Comparison of ENCODE assay signal across 21 cellular contexts in the genomic region with DNA sequence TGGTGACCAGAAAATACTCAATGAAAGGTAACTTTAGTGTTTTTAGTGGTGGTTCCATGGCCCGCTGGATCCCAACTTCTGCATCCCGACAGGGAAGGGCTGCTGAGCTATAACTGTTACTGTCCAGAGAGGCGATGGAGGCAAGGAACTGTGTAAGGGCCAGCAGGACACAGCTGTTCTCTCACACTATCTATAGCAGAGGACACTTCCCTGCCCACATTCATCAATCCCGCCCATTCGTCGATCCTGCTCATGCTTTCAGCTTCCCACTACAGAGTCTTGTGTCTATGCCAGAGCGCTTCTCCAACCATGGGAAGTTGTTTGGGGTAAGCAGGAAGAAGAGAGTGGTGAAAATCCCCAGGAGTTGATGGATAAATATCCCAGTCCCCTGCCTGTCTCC. TPM values are rescaled to one million over a fixed set of nuclear protein-coding genes. Genes with fewer than 3 reads are reported as not detected.
DNase-seq lines count a peak whose midpoint lies in the region; ATAC-seq and TF ChIP-seq lines count a peak whose summit lies in the region.
"Had no signal": no experiment of that assay in that cellular context is flagged by ENCODE, and none has a peak within 500 bp of the region (broad histone marks: within the 10 kb centered on the region; RNA-seq: fewer than 3 reads in every experiment).

No MANE protein-coding gene starts in this region.

- ATAC-seq in natural killer cell: no peak
- ATAC-seq in natural killer cell treated with Interleukin-12 subunit alpha and Interleukin-12 subunit beta and Interleukin-15 and Interleukin-18, amount 100 ng/mL, for 72 hours: no peak
- peak in 1 of 4 donors; percentile 28 for ATAC-seq in psoas muscle
- no peak for ATAC-seq in stimulated activated effector memory CD8-positive, alpha-beta T cell treated with anti-CD3 and anti-CD28 coated beads, Interleukin-12 subunit alpha, Interleukin-12 subunit beta, amount 100 ng/mL, for 72 hours
- ATAC-seq in effector memory CD8-positive, alpha-beta T cell (replicated peaks): no peak
- ATAC-seq in HG02840 (IDR thresholded peaks at IDR 0.05; ENCODE audit: low FRiP score, unreplicated experiment): no peak
- ATAC-seq: A549 had no signal

- H3K9me3 Mint-ChIP-seq in natural killer cell: no peaks in the 10 kb centered on the region
- no peaks in the 10 kb centered on the region for H3K9me3 Mint-ChIP-seq in natural killer cell treated with Interleukin-12 subunit alpha and Interleukin-12 subunit beta and Interleukin-15 and Interleukin-18, amount 100 ng/mL, for 72 hours
- no peaks in the 10 kb centered on the region for H3K9me3 Mint-ChIP-seq in stimulated activated effector memory CD8-positive, alpha-beta T cell treated with anti-CD3 and anti-CD28 coated beads, Interleukin-12 subunit alpha, Interleukin-12 subunit beta, amount 100 ng/mL, for 72 hours
- no peaks in the 10 kb centered on the region for H3K9me3 Mint-ChIP-seq in effector memory CD8-positive, alpha-beta T cell
- H3K9me3 Mint-ChIP-seq: CD4-positive, alpha-beta T cell; HFFc6 had no signal

- peaks cover 33 to 56% of the 10 kb centered on the region in 2 donors for H3K4me1 Mint-ChIP-seq in natural killer cell
- peaks cover 24 to 53% of the 10 kb centered on the region in 2 donors for H3K4me1 Mint-ChIP-seq in natural killer cell treated with Interleukin-12 subunit alpha and Interleukin-12 subunit beta and Interleukin-15 and Interleukin-18, amount 100 ng/mL, for 72 hours (ENCODE audit: low read depth in 2 of 2)
- H3K4me1 Mint-ChIP-seq in stimulated activated effector memory CD8-positive, alpha-beta T cell treated with anti-CD3 and anti-CD28 coated beads, Interleukin-12 subunit alpha, Interleukin-12 subunit beta, amount 100 ng/mL, for 72 hours: peaks cover 36% of the 10 kb centered on the region
- H3K4me1 Mint-ChIP-seq in effector memory CD8-positive, alpha-beta T cell (ENCODE audit: low read depth in 2 of 2): peaks cover 9 to 22% of the 10 kb centered on the region in 2 donors

- DNase-seq in natural killer cell: no peak
- no peak for DNase-seq in natural killer cell treated with Interleukin-12 subunit alpha and Interleukin-12 subunit beta and Interleukin-15 and Interleukin-18, amount 100 ng/mL, for 72 hours (ENCODE audit: low spot score)
- no peak for DNase-seq in psoas muscle
- no peak for DNase-seq in stimulated activated effector memory CD8-positive, alpha-beta T cell treated with anti-CD3 and anti-CD28 coated beads, Interleukin-12 subunit alpha, Interleukin-12 subunit beta, amount 100 ng/mL, for 72 hours (ENCODE audit: low spot score in 2 of 2)
- DNase-seq in effector memory CD8-positive, alpha-beta T cell: no peak
- DNase-seq: 8988T; ACHN; AML-193; BE2C; Calu3; CD4-positive, alpha-beta T cell; DMS53; DMS79 treated with DMSO at 0.1 percent for 48 hours; GF-D8; GOT3; HFFc6 had no signal

- WGBS in psoas muscle, 3 donors: 66 to 77% (median 66%) methylated on average over 7 of the region's 7 CpGs

- no peaks in the 10 kb centered on the region for H3K36me3 ChIP-seq in psoas muscle (ENCODE audit: insufficient read depth in 1 of 2, low read depth in 1 of 2)
- H3K36me3 ChIP-seq: BE2C; BLaER1 treated with 17β-estradiol and CSF1 and Interleukin-3, amounts not matched to agents 10 nM and 100 nM; HAP-1 had no signal

- peaks cover 52% of the 10 kb centered on the region for H3K4me1 ChIP-seq in psoas muscle
- H3K4me1 ChIP-seq: A549, BE2C, HAP-1 had no signal

- H3K36me3 Mint-ChIP-seq in natural killer cell: no peaks in the 10 kb centered on the region
- H3K36me3 Mint-ChIP-seq in natural killer cell treated with Interleukin-12 subunit alpha and Interleukin-12 subunit beta and Interleukin-15 and Interleukin-18, amount 100 ng/mL, for 72 hours: no peaks in the 10 kb centered on the region
- no peaks in the 10 kb centered on the region for H3K36me3 Mint-ChIP-seq in stimulated activated effector memory CD8-positive, alpha-beta T cell treated with anti-CD3 and anti-CD28 coated beads, Interleukin-12 subunit alpha, Interleukin-12 subunit beta, amount 100 ng/mL, for 72 hours
- peaks cover 6% of the 10 kb centered on the region for H3K36me3 Mint-ChIP-seq in effector memory CD8-positive, alpha-beta T cell (ENCODE audit: insufficient read depth)

- intact Hi-C loops in natural killer cell (cut with micrococcal nuclease) (no loop called here), psoas muscle (cut with DNase I) (loop anchor here in 1 of 2 donors (5.0 kb wide), 1 partner anchor 46 kb away; no protein-coding TSS in a partner anchor)

- TF ChIP-seq CTCF in natural killer cell (IDR thresholded peaks at IDR 0.05) (no peak), psoas muscle (IDR thresholded peaks at IDR 0.05) (no peak)

- no peak overlapping the region for H3K4me3 Mint-ChIP-seq in natural killer cell
- no peak overlapping the region for H3K4me3 Mint-ChIP-seq in natural killer cell treated with Interleukin-12 subunit alpha and Interleukin-12 subunit beta and Interleukin-15 and Interleukin-18, amount 100 ng/mL, for 72 hours
- no peak overlapping the region for H3K4me3 Mint-ChIP-seq in stimulated activated effector memory CD8-positive, alpha-beta T cell treated with anti-CD3 and anti-CD28 coated beads, Interleukin-12 subunit alpha, Interleukin-12 subunit beta, amount 100 ng/mL, for 72 hours
- H3K4me3 Mint-ChIP-seq in effector memory CD8-positive, alpha-beta T cell: no peak overlapping the region
- H3K4me3 Mint-ChIP-seq: CD14-positive monocyte; CD4-positive, alpha-beta T cell; HFFc6 had no signal

- H3K27ac Mint-ChIP-seq in natural killer cell: peak overlapping the region; percentile 36 to 37
- H3K27ac Mint-ChIP-seq in natural killer cell treated with Interleukin-12 subunit alpha and Interleukin-12 subunit beta and Interleukin-15 and Interleukin-18, amount 100 ng/mL, for 72 hours: peak overlapping the region in 1 of 2 donors; percentile 80
- peak overlapping the region; percentile 10 for H3K27ac Mint-ChIP-seq in stimulated activated effector memory CD8-positive, alpha-beta T cell treated with anti-CD3 and anti-CD28 coated beads, Interleukin-12 subunit alpha, Interleukin-12 subunit beta, amount 100 ng/mL, for 72 hours
- peak overlapping the region in 1 of 2 donors; percentile 77 for H3K27ac Mint-ChIP-seq in effector memory CD8-positive, alpha-beta T cell
- H3K27ac Mint-ChIP-seq: CD4-positive, alpha-beta T cell; HFFc6 had no signal

- H3K9me3 ChIP-seq in psoas muscle: no peaks in the 10 kb centered on the region
- H3K9me3 ChIP-seq: A549; BE2C; BLaER1 treated with 17β-estradiol and CSF1 and Interleukin-3, amounts not matched to agents 10 nM and 100 nM; HAP-1 had no signal

- no peak overlapping the region for H3K4me3 ChIP-seq in psoas muscle
- H3K4me3 ChIP-seq: A549; BLaER1 treated with 17β-estradiol and CSF1 and Interleukin-3, amounts not matched to agents 10 nM and 100 nM; HAP-1 had no signal

- H3K27me3 Mint-ChIP-seq in natural killer cell (ENCODE audit: low read depth in 2 of 2): no peaks in the 10 kb centered on the region
- no peaks in the 10 kb centered on the region for H3K27me3 Mint-ChIP-seq in natural killer cell treated with Interleukin-12 subunit alpha and Interleukin-12 subunit beta and Interleukin-15 and Interleukin-18, amount 100 ng/mL, for 72 hours
- H3K27me3 Mint-ChIP-seq in effector memory CD8-positive, alpha-beta T cell: no peaks in the 10 kb centered on the region
- H3K27me3 Mint-ChIP-seq: CD4-positive, alpha-beta T cell had no signal

- no peaks in the 10 kb centered on the region for H3K27me3 ChIP-seq in psoas muscle (ENCODE audit: insufficient read depth in 3 of 3, low read length in 2 of 3)
- H3K27me3 ChIP-seq: BE2C; BLaER1 treated with 17β-estradiol and CSF1 and Interleukin-3, amounts not matched to agents 10 nM and 100 nM had no signal

- H3K27ac ChIP-seq in psoas muscle: peak overlapping the region; percentile 70
- H3K27ac ChIP-seq: A549; BLaER1 treated with 17β-estradiol and CSF1 and Interleukin-3, amounts not matched to agents 10 nM and 100 nM had no signal

RNA-seq across cellular contexts. Expression of a gene that starts 8.4 kb away (rescaled TPM):
- 10 to 100 TPM; 37.7 to 60.7 (median 55.8) TPM for total RNA-seq in natural killer cell
- total RNA-seq in natural killer cell treated with Interleukin-12 subunit alpha and Interleukin-12 subunit beta and Interleukin-15 and Interleukin-18, amount 100 ng/mL, for 72 hours: 10 to 100 TPM in 1 of 2 donors, 1 to 10 TPM in 1; 7.8 to 31.8 TPM
- total RNA-seq in psoas muscle: 10 to 100 TPM in 2 of 4 donors, 1 to 10 TPM in 2; 4.6 to 18.2 (median 11.1) TPM
- 10 to 100 TPM in 1 of 3 donors, 1 to 10 TPM in 2; 6.9 to 12.3 (median 9.7) TPM for polyA plus RNA-seq in psoas muscle
